Comparison of ENCODE assay signal across 21 cellular contexts in genomic region chr3:52849656-52850055, GRCh38. TPM values are rescaled to one million over a fixed set of nuclear protein-coding genes. Genes with fewer than 3 reads are reported as not detected.
"Had no signal": no experiment of that assay in that cellular context is flagged by ENCODE, and none has a peak within 500 bp of the region (broad histone marks: within the 10 kb centered on the region; RNA-seq: fewer than 3 reads in every experiment).

No MANE protein-coding gene starts in this region.

- H3K4me1 ChIP-seq: SJSA1 had no signal

- H3K4me3 ChIP-seq: Peyer's patch, SJSA1 had no signal

- ATAC-seq: activated CD4-positive, CD25-positive, alpha-beta regulatory T cell treated with anti-CD3 and anti-CD28 coated beads, Interleukin-2, amount 50 U/mL, for 24 hours; activated CD8-positive, alpha-beta memory T cell treated with anti-CD3 and anti-CD28 coated beads, Interleukin-2, amount 10 ng/mL, durations not matched to agents 7 days and 5 days had no signal

- H3K27ac ChIP-seq: Peyer's patch, RWPE1, SJSA1 had no signal

- DNase-seq: activated CD4-positive, alpha-beta T cell treated with anti-CD3 and anti-CD28 coated beads for 4 hours; activated CD4-positive, alpha-beta T cell treated with anti-CD3 and anti-CD28 coated beads, Interleukin-2, amount 50 U/mL, for 48 hours; activated CD8-positive, alpha-beta memory T cell treated with anti-CD3 and anti-CD28 coated beads, Interleukin-2, amount 10 ng/mL, durations not matched to agents 7 days and 5 days; activated effector memory CD4-positive, alpha-beta T cell treated with Interleukin-2 at 50 U/mL for 16 hours; activated naive CD4-positive, alpha-beta T cell treated with Interleukin-2 at 50 U/mL for 16 hours; activated T-cell treated with anti-CD3 and anti-CD28 coated beads, Interleukin-2, amount 50 U/mL, for 24 hours; amygdala; Kasumi-1; KBM-7; NCI-H1105 treated with DMSO at 0.1 percent for 48 hours; NCI-H1436 treated with DMSO at 0.1 percent for 48 hours; NCI-H187; NCI-H2081; NCI-H510A treated with DMSO at 0.1 percent for 48 hours; NCI-H69; Peyer's patch; Right ventricle myocardium superior had no signal

- H3K9me3 ChIP-seq: Peyer's patch, SJSA1 had no signal

- H3K27me3 ChIP-seq: Peyer's patch, SJSA1 had no signal

RNA-seq across cellular contexts. Expression of gene MUSTN1, which starts 14.8 kb away (rescaled TPM):
- total RNA-seq: SJSA1 had no signal

RNA-seq across cellular contexts. Expression of gene ITIH4, which starts 19.2 kb away (rescaled TPM):
- total RNA-seq: SJSA1 had no signal

RNA-seq across cellular contexts. Expression of gene ITIH3, which starts 55.1 kb away (rescaled TPM):
- total RNA-seq: activated CD8-positive, alpha-beta memory T cell treated with anti-CD3 and anti-CD28 coated beads, Interleukin-2, amount 10 ng/mL, durations not matched to agents 7 days and 5 days; activated T-helper 1 cell treated with anti-CD3 and anti-CD28 coated beads, Interleukin-12 subunit alpha, Interleukin-12 subunit beta, Interleukin-2, Interleukin-4 antibody, amounts not matched to agents 30 ng/mL and 10 ng/mL and 1 ng/mL, durations not matched to agents 14 hours and 24 hours and 36 hours had no signal
